8 cellular contexts compared by ENCODE assay signal in the genomic region with DNA sequence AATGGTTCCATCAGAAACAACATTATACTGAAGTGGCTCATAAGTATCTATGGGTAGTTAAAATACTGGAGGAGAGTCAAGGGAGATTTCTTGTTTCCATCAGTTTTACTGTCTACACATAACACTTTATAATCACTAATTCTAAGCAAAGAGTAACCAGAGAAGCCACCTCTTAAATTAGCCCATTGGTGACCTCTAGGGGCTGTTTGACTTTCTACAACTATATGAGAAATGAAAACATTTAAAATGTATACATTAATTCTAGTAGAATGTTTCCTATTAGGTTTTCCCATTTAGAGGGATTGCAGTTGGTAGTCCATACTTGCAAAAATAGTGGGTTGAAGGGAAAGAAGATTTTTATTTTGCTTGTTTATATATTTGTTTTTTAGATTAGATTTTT.
A peak's percentile ranks its signal among the peaks of the same experiment; 100 is the strongest.
DNase-seq lines count a peak whose midpoint lies in the region; ATAC-seq and TF ChIP-seq lines count a peak whose summit lies in the region.

No MANE protein-coding gene starts in this region.

- no peaks in the 10 kb centered on the region for H3K36me3 ChIP-seq in Panc1 (ENCODE audit: control insufficient read depth, insufficient read depth, low read length)
- H3K36me3 ChIP-seq in iPS DF 6.9 (ENCODE audit: control insufficient read depth, insufficient read depth, low read length) = no peaks in the 10 kb centered on the region
- no peaks in the 10 kb centered on the region for H3K36me3 ChIP-seq in MG63

- DNase-seq in Panc1 (ENCODE audit: low read depth, low spot score) (no peak), iPS DF 6.9 (ENCODE audit: low read depth, low spot score) (peak; percentile 2), posterior vena cava (ENCODE audit: low spot score) (no peak), NCI-H2081 (lab: John Stamatoyannopoulos, UW) (no peak), MG63 (no peak)

- peak; percentile 76 for ATAC-seq in GM18502 (IDR thresholded peaks at IDR 0.05; ENCODE audit: poor library complexity, unreplicated experiment)
- ATAC-seq in HG03103 (IDR thresholded peaks at IDR 0.05; ENCODE audit: low read depth, unreplicated experiment) = peak; percentile 66
- no peak for ATAC-seq in Panc1
- ATAC-seq in GM19023 (IDR thresholded peaks at IDR 0.05; ENCODE audit: unreplicated experiment) = no peak

- BruUV-seq in Panc1 (replicated peaks; lab: Mats Ljungman, UMichigan) = no TSS peak

- H3K9me3 ChIP-seq in Panc1 (ENCODE audit: control insufficient read depth, insufficient read depth, low read depth, low read length) (peaks cover 10% of the 10 kb centered on the region), iPS DF 6.9 (ENCODE audit: control insufficient read depth, insufficient read depth, low read length) (no peaks in the 10 kb centered on the region), MG63 (no peaks in the 10 kb centered on the region)

- no peaks in the 10 kb centered on the region for H3K4me1 ChIP-seq in Panc1 (ENCODE audit: control insufficient read depth, insufficient read depth, low read length)
- H3K4me1 ChIP-seq in iPS DF 6.9 (ENCODE audit: control insufficient read depth, insufficient read depth, low read length) = no peaks in the 10 kb centered on the region

- intact Hi-C loops in Panc1 (cut with micrococcal nuclease; ENCODE audit: unreplicated experiment) (loop anchor here (2.0 kb wide), 1 partner anchor 585 kb away; no protein-coding TSS in a partner anchor), posterior vena cava (cut with DNase I) (loop anchor here in 1 of 2 donors (5.0 kb wide), 1 partner anchor 657 kb away; no protein-coding TSS in a partner anchor)

- CTCF ChIA-PET in Panc1 (lab: Charles Lee) = interaction anchor here (0.7 kb wide), 1 partner anchor 582 kb away, joined by 3 read pairs; no protein-coding TSS in a partner anchor

- in situ Hi-C loops in Panc1 (cut with HindIII; ENCODE audit: low pct_unique_long_range_greater_than_20kb, low sequenced_read_pairs) = no loop called here

- POLR2A ChIA-PET in Panc1 (lab: Charles Lee) = no interaction called here

- no peak overlapping the region for H3K27ac ChIP-seq in Panc1 (ENCODE audit: low read length)
- no peak overlapping the region for H3K27ac ChIP-seq in iPS DF 6.9 (ENCODE audit: low read length)

- peak; percentile 45; the same call in 1 of the 2 replicates for TF ChIP-seq CTCF in Panc1 (IDR thresholded peaks at IDR 0.05)

- no peak overlapping the region for H3K4me3 ChIP-seq in Panc1 (ENCODE audit: low read depth in 2 of 2, low read length in 2 of 2)
- H3K4me3 ChIP-seq in iPS DF 6.9 (ENCODE audit: low read length) = no peak overlapping the region
- H3K4me3 ChIP-seq in MG63 = no peak overlapping the region

- no peaks in the 10 kb centered on the region for H3K27me3 ChIP-seq in Panc1 (ENCODE audit: control insufficient read depth, insufficient read depth, low read length)
- no peaks in the 10 kb centered on the region for H3K27me3 ChIP-seq in iPS DF 6.9 (ENCODE audit: control insufficient read depth, insufficient read depth, low read length)
- H3K27me3 ChIP-seq in MG63 = no peaks in the 10 kb centered on the region

Comparison
In these comparisons a context has a peak if more than half of its experiments do, and no peak if none do; other contexts are left out.
1. ATAC-seq: peak in GM18502 (single experiment) and HG03103 (single experiment); none in Panc1 (single experiment) and GM19023 (single experiment).